In genomic region chr7:76216683-76217082, GRCh38 we compare ENCODE assay signal across 17 cellular contexts. TPM values are rescaled to one million over a fixed set of nuclear protein-coding genes. Genes with fewer than 3 reads are reported as not detected.
A peak's percentile ranks its signal among the peaks of the same experiment; 100 is the strongest.
DNase-seq lines count a peak whose midpoint lies in the region; ATAC-seq and TF ChIP-seq lines count a peak whose summit lies in the region.
"Had no signal": no experiment of that assay in that cellular context is flagged by ENCODE, and none has a peak within 500 bp of the region (broad histone marks: within the 10 kb centered on the region; RNA-seq: fewer than 3 reads in every experiment).

No MANE protein-coding gene starts in this region.

- peaks cover 0 to 76% (median 30%) of the 10 kb centered on the region in 3 donors for H3K27me3 ChIP-seq in stomach
- H3K27me3 ChIP-seq: Peyer's patch had no signal

- WGBS in stomach, 5 donors = 18 to 23% (median 21%) methylated on average over 8 of the region's 8 CpGs

- no peak overlapping the region for H3K4me3 ChIP-seq in stomach
- H3K4me3 ChIP-seq: BLaER1 treated with 17β-estradiol and CSF1 and Interleukin-3, amounts not matched to agents 10 nM and 100 nM; HAP-1; Peyer's patch had no signal

- TF ChIP-seq EP300 in stomach (IDR thresholded peaks at IDR 0.05) = no peak

- H3K27ac ChIP-seq in caudate nucleus (ENCODE audit: low read depth, low read length) (peak overlapping the region; percentile 70), stomach (no peak overlapping the region)
- H3K27ac ChIP-seq: BLaER1 treated with 17β-estradiol and CSF1 and Interleukin-3, amounts not matched to agents 10 nM and 100 nM; Peyer's patch had no signal

- H3K9me3 ChIP-seq in stomach = no peaks in the 10 kb centered on the region
- H3K9me3 ChIP-seq: BLaER1 treated with 17β-estradiol and CSF1 and Interleukin-3, amounts not matched to agents 10 nM and 100 nM; HAP-1; Peyer's patch had no signal

- H3K4me3 Mint-ChIP-seq in neural crest cell = no peak overlapping the region

- no peak for ATAC-seq in HG03571 (IDR thresholded peaks at IDR 0.05; ENCODE audit: unreplicated experiment)

- DNase-seq in NCI-H345 (lab: John Stamatoyannopoulos, UW) (peak; percentile 26), NCI-H345 treated with DMSO at 0.1 percent for 48 hours (lab: John Stamatoyannopoulos, UW; ENCODE audit: unreplicated experiment) (no peak), NCI-H146 treated with DMSO at 0.1 percent for 48 hours (lab: John Stamatoyannopoulos, UW; ENCODE audit: unreplicated experiment) (peak; percentile 88), caudate nucleus (lab: John Stamatoyannopoulos, UW) (no peak), neural crest cell (ENCODE audit: low read depth, low spot score) (peak; percentile 19), stomach (no peak)
- DNase-seq in activated CD8-positive, alpha-beta memory T cell treated with anti-CD3 and anti-CD28 coated beads, Interleukin-2, amount 50 U/mL, for 4 hours = no peak
- DNase-seq: 8988T, KBM-7, NCI-H1092, NCI-H1930, NCI-H774, Peyer's patch, Right ventricle myocardium superior had no signal

- peaks cover 40% of the 10 kb centered on the region for H3K27me3 Mint-ChIP-seq in neural crest cell (ENCODE audit: low read depth)

- H3K9me3 Mint-ChIP-seq in neural crest cell = no peaks in the 10 kb centered on the region

- peaks cover 17% of the 10 kb centered on the region for H3K4me1 Mint-ChIP-seq in neural crest cell

- H3K4me1 ChIP-seq in stomach = peaks cover 0 to 8% (median 3%) of the 10 kb centered on the region in 4 donors
- H3K4me1 ChIP-seq: HAP-1, Peyer's patch had no signal

- TF ChIP-seq POLR2A in stomach (IDR thresholded peaks at IDR 0.05) = no peak

- intact Hi-C loops in stomach (cut with DNase I; ENCODE audit: low total_unique reads) = no loop called here

- H3K36me3 ChIP-seq in stomach = no peaks in the 10 kb centered on the region
- H3K36me3 ChIP-seq: BLaER1 treated with 17β-estradiol and CSF1 and Interleukin-3, amounts not matched to agents 10 nM and 100 nM; HAP-1; Peyer's patch had no signal

- no peak for TF ChIP-seq CTCF in neural crest cell (conservative IDR thresholded peaks at IDR 0.05)
- TF ChIP-seq CTCF in stomach (IDR thresholded peaks at IDR 0.05) = no peak

- no peak overlapping the region for H3K27ac Mint-ChIP-seq in neural crest cell (ENCODE audit: unreplicated experiment)

- no peaks in the 10 kb centered on the region for H3K36me3 Mint-ChIP-seq in neural crest cell (ENCODE audit: low read depth)

RNA-seq across cellular contexts. Expression of gene SRRM3, which starts 15.0 kb away (rescaled TPM):
- total RNA-seq in neural crest cell = 4.6 and 4.9 TPM in 2 replicates
- 1 to 10 TPM in 2 of 5 donors, under 1 TPM in 1, not detected in 2; 0.37 to 6.4 (median 5.1) TPM for total RNA-seq in stomach
- 1 to 10 TPM; 3.8 to 5.6 (median 5.5) TPM for polyA plus RNA-seq in stomach

Comparison
In these comparisons a context has a peak if more than half of its experiments do, and no peak if none do; other contexts are left out.
1. DNase-seq: peak in NCI-H345 (single experiment), NCI-H146 treated with DMSO at 0.1 percent for 48 hours (single experiment) and neural crest cell (single experiment); none in NCI-H345 treated with DMSO at 0.1 percent for 48 hours (single experiment), caudate nucleus (0 of 61), stomach (single experiment) and activated CD8-positive, alpha-beta memory T cell treated with anti-CD3 and anti-CD28 coated beads, Interleukin-2, amount 50 U/mL, for 4 hours (single experiment).